8 cellular contexts compared by ENCODE assay signal in the genomic region with DNA sequence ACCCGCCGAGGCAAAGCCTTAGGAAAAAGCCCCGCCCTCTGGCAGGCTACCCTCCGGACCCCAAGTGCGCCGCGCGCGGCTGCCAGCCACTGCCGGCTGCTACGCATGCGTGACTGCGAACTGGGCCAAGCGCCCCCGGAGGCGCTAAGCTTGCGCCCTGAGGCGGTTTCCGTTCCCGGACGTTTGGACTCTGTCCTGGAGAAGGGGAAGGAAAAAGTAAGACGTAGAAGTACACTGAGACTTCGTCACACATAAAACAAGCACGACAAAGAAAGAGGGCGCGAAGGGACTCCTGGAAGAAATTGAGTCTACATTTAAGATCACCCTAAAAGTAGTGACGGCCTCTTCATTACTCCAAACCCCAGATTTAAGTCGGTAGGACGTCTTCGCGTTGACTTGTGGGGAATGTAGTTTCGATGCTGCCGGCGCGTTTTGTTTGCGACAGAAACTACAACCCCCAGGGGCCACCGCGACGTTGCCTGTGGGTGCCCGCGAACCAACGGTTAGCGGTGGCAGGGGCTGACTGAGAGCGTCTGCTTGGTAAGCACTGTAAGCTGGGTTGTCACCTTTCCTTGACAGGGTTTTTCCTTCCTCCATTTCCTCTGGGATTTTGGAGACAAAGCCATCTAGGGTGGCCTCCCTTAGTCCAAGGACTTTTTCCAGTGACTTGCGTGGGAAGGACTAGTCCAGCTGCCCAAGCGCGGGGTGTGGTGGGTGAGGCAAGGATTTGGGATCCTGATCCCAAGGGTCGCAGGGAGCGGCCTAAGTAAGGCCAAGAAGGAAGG.
DNase-seq lines count a peak whose midpoint lies in the region; ATAC-seq lines count a peak whose summit lies in the region.

Gene CEP57L1, plus strand, starts transcription at position 472 of the 785 bp plus-strand sequence. CDS start 49,715 bp downstream, outside the sequence.

- ATAC-seq in GM21526 (IDR thresholded peaks at IDR 0.05; ENCODE audit: low FRiP score, unreplicated experiment), result peak; percentile 72

- peak; percentile 96 for DNase-seq in DMS114 treated with DMSO at 0.1 percent for 48 hours (lab: John Stamatoyannopoulos, UW; ENCODE audit: unreplicated experiment)
- peak; percentile 63 for DNase-seq in HuH-7.5 (ENCODE audit: low spot score)
- peak; percentile 93 for DNase-seq in OCI-M2 (lab: John Stamatoyannopoulos, UW; ENCODE audit: unreplicated experiment)
- peak; percentile 92 for DNase-seq in activated T-cell treated with anti-CD3 and anti-CD28 coated beads for 4 hours
- DNase-seq in epidermal melanocyte (ENCODE audit: insufficient read length, low spot score), result peak; percentile 71
- DNase-seq in middle frontal gyrus (ENCODE audit: extremely low spot score, low spot score), result peak; percentile 95
- DNase-seq in stimulated activated CD8-positive, alpha-beta memory T cell treated with anti-CD3 and anti-CD28 coated beads, Interleukin-2, amount 100 ng/mL, for 48 hours (ENCODE audit: low read depth in 2 of 2), result peak; percentile 90 to 93

Comparison
In these comparisons a context has a peak if more than half of its experiments do, and no peak if none do; other contexts are left out.
1. Peak in every context shown above with its lines: DNase-seq and ATAC-seq.